ENCODE assay signal across 24 cellular contexts in genomic region chr13:95184317-95184716, GRCh38.
A peak's percentile ranks its signal among the peaks of the same experiment; 100 is the strongest.
DNase-seq lines count a peak whose midpoint lies in the region; ATAC-seq and TF ChIP-seq lines count a peak whose summit lies in the region.
"Had no signal": no experiment of that assay in that cellular context is flagged by ENCODE, and none has a peak within 500 bp of the region (broad histone marks: within the 10 kb centered on the region; RNA-seq: fewer than 3 reads in every experiment).

No MANE protein-coding gene starts in this region.

- peak overlapping the region; percentile 81 to 93 for H3K27ac Mint-ChIP-seq in natural killer cell treated with Interleukin-12 subunit alpha and Interleukin-12 subunit beta and Interleukin-15 and Interleukin-18, amount 100 ng/mL, for 72 hours
- H3K27ac Mint-ChIP-seq in natural killer cell, result no peak overlapping the region
- peak overlapping the region; percentile 88 for H3K27ac Mint-ChIP-seq in activated T-helper 2 cell treated with anti-CD3 and anti-CD28 coated beads, Interferon-gamma antibody, Interleukin-2, Interleukin-4, amounts not matched to agents 10 μg/mL and 5 μg/mL and 100 μg/mL, durations not matched to agents 14 hours and 24 hours and 36 hours
- peak overlapping the region; percentile 61 for H3K27ac Mint-ChIP-seq in stimulated activated naive CD8-positive, alpha-beta T cell treated with anti-CD3 and anti-CD28 coated beads, Interleukin-15, Interleukin-2, amounts not matched to agents 100 ng/mL and 50 ng/mL, for 24 hours

- H3K4me3 Mint-ChIP-seq in natural killer cell treated with Interleukin-12 subunit alpha and Interleukin-12 subunit beta and Interleukin-15 and Interleukin-18, amount 100 ng/mL, for 72 hours, result peak overlapping the region; percentile 75
- no peak overlapping the region for H3K4me3 Mint-ChIP-seq in natural killer cell
- H3K4me3 Mint-ChIP-seq in activated T-helper 2 cell treated with anti-CD3 and anti-CD28 coated beads, Interferon-gamma antibody, Interleukin-2, Interleukin-4, amounts not matched to agents 10 μg/mL and 5 μg/mL and 100 μg/mL, durations not matched to agents 14 hours and 24 hours and 36 hours (ENCODE audit: low read depth), result peak overlapping the region; percentile 38
- H3K4me3 Mint-ChIP-seq in stimulated activated naive CD8-positive, alpha-beta T cell treated with anti-CD3 and anti-CD28 coated beads, Interleukin-15, Interleukin-2, amounts not matched to agents 100 ng/mL and 50 ng/mL, for 24 hours, result no peak overlapping the region

- H3K9me3 ChIP-seq in BE2C, result no peaks in the 10 kb centered on the region
- H3K9me3 ChIP-seq: breast epithelium, HAP-1, tibial nerve had no signal

- peak; percentile 53 to 54 for ATAC-seq in activated CD4-positive, CD25-positive, alpha-beta regulatory T cell treated with anti-CD3 and anti-CD28 coated beads, Interleukin-2, amount 50 U/mL, for 24 hours
- peak in 1 of 2 donors; percentile 26 for ATAC-seq in natural killer cell treated with Interleukin-12 subunit alpha and Interleukin-12 subunit beta and Interleukin-15 and Interleukin-18, amount 100 ng/mL, for 72 hours
- ATAC-seq in natural killer cell, result no peak
- ATAC-seq: K562 had no signal

- H3K9me3 Mint-ChIP-seq in natural killer cell treated with Interleukin-12 subunit alpha and Interleukin-12 subunit beta and Interleukin-15 and Interleukin-18, amount 100 ng/mL, for 72 hours, result no peaks in the 10 kb centered on the region
- H3K9me3 Mint-ChIP-seq in natural killer cell, result no peaks in the 10 kb centered on the region
- H3K9me3 Mint-ChIP-seq in activated T-helper 2 cell treated with anti-CD3 and anti-CD28 coated beads, Interferon-gamma antibody, Interleukin-2, Interleukin-4, amounts not matched to agents 10 μg/mL and 5 μg/mL and 100 μg/mL, durations not matched to agents 14 hours and 24 hours and 36 hours, result peaks cover 17% of the 10 kb centered on the region
- H3K9me3 Mint-ChIP-seq in stimulated activated naive CD8-positive, alpha-beta T cell treated with anti-CD3 and anti-CD28 coated beads, Interleukin-15, Interleukin-2, amounts not matched to agents 100 ng/mL and 50 ng/mL, for 24 hours, result peaks cover 13% of the 10 kb centered on the region

- no peak for DNase-seq in activated CD4-positive, CD25-positive, alpha-beta regulatory T cell treated with anti-CD3 and anti-CD28 coated beads, Interleukin-2, amount 50 U/mL, for 72 hours
- DNase-seq in natural killer cell treated with Interleukin-12 subunit alpha and Interleukin-12 subunit beta and Interleukin-15 and Interleukin-18, amount 100 ng/mL, for 72 hours (ENCODE audit: low spot score), result no peak
- DNase-seq in natural killer cell, result no peak
- DNase-seq in activated T-helper 2 cell treated with anti-CD3 and anti-CD28 coated beads, Interferon-gamma antibody, Interleukin-2, Interleukin-4, amounts not matched to agents 10 μg/mL and 5 μg/mL and 100 μg/mL, durations not matched to agents 14 hours and 24 hours and 36 hours (ENCODE audit: low spot score), result no peak
- DNase-seq in posterior cingulate gyrus, result no peak
- DNase-seq in BE2C, result no peak
- DNase-seq: activated effector memory CD4-positive, alpha-beta T cell treated with Interleukin-2 at 50 U/mL for 16 hours; DMS79; effector CD8-positive, alpha-beta T cell; GF-D8; left ventricle myocardium inferior; NCI-H1105; NCI-H2029; NCI-H526; NK-92 treated with Interleukin-12 subunit alpha and Interleukin-12 subunit beta, amount 100 ng/mL, for 24 hours; PC-9; Right ventricle myocardium superior; T1000 had no signal

- H3K27me3 ChIP-seq in BE2C, result no peaks in the 10 kb centered on the region
- H3K27me3 ChIP-seq: breast epithelium, tibial nerve had no signal

- no peak overlapping the region for H3K4me3 ChIP-seq in BE2C (ENCODE audit: low read depth, low read length)
- H3K4me3 ChIP-seq: breast epithelium, HAP-1, K562, left ventricle myocardium inferior, PC-9, tibial nerve had no signal

- intact Hi-C loops in natural killer cell (cut with micrococcal nuclease), result no loop called here
- intact Hi-C loops in activated T-helper 2 cell treated with anti-CD3 and anti-CD28 coated beads, Interferon-gamma antibody, Interleukin-2, Interleukin-4, amounts not matched to agents 10 μg/mL and 5 μg/mL and 100 μg/mL, durations not matched to agents 14 hours and 24 hours and 36 hours (cut with micrococcal nuclease), result loop anchor here (2.0 to 10.0 kb wide), 4 partner anchors 134 to 518 kb away; partner anchors contain the start of gene DNAJC3
- intact Hi-C loops in posterior cingulate gyrus (cut with DNase I), result no loop called here

- peaks cover 23 to 32% of the 10 kb centered on the region in 2 donors for H3K4me1 Mint-ChIP-seq in natural killer cell treated with Interleukin-12 subunit alpha and Interleukin-12 subunit beta and Interleukin-15 and Interleukin-18, amount 100 ng/mL, for 72 hours (ENCODE audit: low read depth in 2 of 2)
- peaks cover 32 to 36% of the 10 kb centered on the region in 2 donors for H3K4me1 Mint-ChIP-seq in natural killer cell
- H3K4me1 Mint-ChIP-seq in activated T-helper 2 cell treated with anti-CD3 and anti-CD28 coated beads, Interferon-gamma antibody, Interleukin-2, Interleukin-4, amounts not matched to agents 10 μg/mL and 5 μg/mL and 100 μg/mL, durations not matched to agents 14 hours and 24 hours and 36 hours (ENCODE audit: low read depth), result peaks cover 55% of the 10 kb centered on the region
- peaks cover 52% of the 10 kb centered on the region for H3K4me1 Mint-ChIP-seq in stimulated activated naive CD8-positive, alpha-beta T cell treated with anti-CD3 and anti-CD28 coated beads, Interleukin-15, Interleukin-2, amounts not matched to agents 100 ng/mL and 50 ng/mL, for 24 hours (ENCODE audit: low read depth)

- TF ChIP-seq CTCF in natural killer cell (IDR thresholded peaks at IDR 0.05), result no peak
- TF ChIP-seq CTCF in BE2C (IDR thresholded peaks at IDR 0.05; ENCODE audit: low read depth, low read length), result no peak

- no peaks in the 10 kb centered on the region; the same call in 1 of the 2 replicates for H3K36me3 ChIP-seq in BE2C
- H3K36me3 ChIP-seq: breast epithelium, HAP-1, tibial nerve had no signal

- no peaks in the 10 kb centered on the region for H3K27me3 Mint-ChIP-seq in natural killer cell treated with Interleukin-12 subunit alpha and Interleukin-12 subunit beta and Interleukin-15 and Interleukin-18, amount 100 ng/mL, for 72 hours
- H3K27me3 Mint-ChIP-seq in natural killer cell (ENCODE audit: low read depth in 2 of 2), result no peaks in the 10 kb centered on the region
- H3K27me3 Mint-ChIP-seq in activated T-helper 2 cell treated with anti-CD3 and anti-CD28 coated beads, Interferon-gamma antibody, Interleukin-2, Interleukin-4, amounts not matched to agents 10 μg/mL and 5 μg/mL and 100 μg/mL, durations not matched to agents 14 hours and 24 hours and 36 hours (ENCODE audit: low read depth), result no peaks in the 10 kb centered on the region
- H3K27me3 Mint-ChIP-seq in stimulated activated naive CD8-positive, alpha-beta T cell treated with anti-CD3 and anti-CD28 coated beads, Interleukin-15, Interleukin-2, amounts not matched to agents 100 ng/mL and 50 ng/mL, for 24 hours, result no peaks in the 10 kb centered on the region

- H3K4me1 ChIP-seq in BE2C, result no peaks in the 10 kb centered on the region
- H3K4me1 ChIP-seq: breast epithelium, HAP-1 had no signal

- H3K36me3 Mint-ChIP-seq in natural killer cell treated with Interleukin-12 subunit alpha and Interleukin-12 subunit beta and Interleukin-15 and Interleukin-18, amount 100 ng/mL, for 72 hours, result no peaks in the 10 kb centered on the region
- H3K36me3 Mint-ChIP-seq in natural killer cell, result no peaks in the 10 kb centered on the region
- peaks cover 64% of the 10 kb centered on the region for H3K36me3 Mint-ChIP-seq in activated T-helper 2 cell treated with anti-CD3 and anti-CD28 coated beads, Interferon-gamma antibody, Interleukin-2, Interleukin-4, amounts not matched to agents 10 μg/mL and 5 μg/mL and 100 μg/mL, durations not matched to agents 14 hours and 24 hours and 36 hours (ENCODE audit: low read depth)
- H3K36me3 Mint-ChIP-seq in stimulated activated naive CD8-positive, alpha-beta T cell treated with anti-CD3 and anti-CD28 coated beads, Interleukin-15, Interleukin-2, amounts not matched to agents 100 ng/mL and 50 ng/mL, for 24 hours (ENCODE audit: low read depth), result peaks cover 63% of the 10 kb centered on the region

Comparison
In these comparisons a context has a peak if more than half of its experiments do, and no peak if none do; other contexts are left out.
1. H3K27ac Mint-ChIP-seq: peak in natural killer cell treated with Interleukin-12 subunit alpha and Interleukin-12 subunit beta and Interleukin-15 and Interleukin-18, amount 100 ng/mL, for 72 hours (2 of 2), activated T-helper 2 cell treated with anti-CD3 and anti-CD28 coated beads, Interferon-gamma antibody, Interleukin-2, Interleukin-4, amounts not matched to agents 10 μg/mL and 5 μg/mL and 100 μg/mL, durations not matched to agents 14 hours and 24 hours and 36 hours (single experiment) and stimulated activated naive CD8-positive, alpha-beta T cell treated with anti-CD3 and anti-CD28 coated beads, Interleukin-15, Interleukin-2, amounts not matched to agents 100 ng/mL and 50 ng/mL, for 24 hours (single experiment); none in natural killer cell (0 of 2).
2. H3K4me3 Mint-ChIP-seq: peak in natural killer cell treated with Interleukin-12 subunit alpha and Interleukin-12 subunit beta and Interleukin-15 and Interleukin-18, amount 100 ng/mL, for 72 hours (single experiment) and activated T-helper 2 cell treated with anti-CD3 and anti-CD28 coated beads, Interferon-gamma antibody, Interleukin-2, Interleukin-4, amounts not matched to agents 10 μg/mL and 5 μg/mL and 100 μg/mL, durations not matched to agents 14 hours and 24 hours and 36 hours (single experiment); none in natural killer cell (single experiment) and stimulated activated naive CD8-positive, alpha-beta T cell treated with anti-CD3 and anti-CD28 coated beads, Interleukin-15, Interleukin-2, amounts not matched to agents 100 ng/mL and 50 ng/mL, for 24 hours (single experiment).
3. ATAC-seq: peak in activated CD4-positive, CD25-positive, alpha-beta regulatory T cell treated with anti-CD3 and anti-CD28 coated beads, Interleukin-2, amount 50 U/mL, for 24 hours (2 of 2); none in natural killer cell (0 of 3).